In the genomic region with DNA sequence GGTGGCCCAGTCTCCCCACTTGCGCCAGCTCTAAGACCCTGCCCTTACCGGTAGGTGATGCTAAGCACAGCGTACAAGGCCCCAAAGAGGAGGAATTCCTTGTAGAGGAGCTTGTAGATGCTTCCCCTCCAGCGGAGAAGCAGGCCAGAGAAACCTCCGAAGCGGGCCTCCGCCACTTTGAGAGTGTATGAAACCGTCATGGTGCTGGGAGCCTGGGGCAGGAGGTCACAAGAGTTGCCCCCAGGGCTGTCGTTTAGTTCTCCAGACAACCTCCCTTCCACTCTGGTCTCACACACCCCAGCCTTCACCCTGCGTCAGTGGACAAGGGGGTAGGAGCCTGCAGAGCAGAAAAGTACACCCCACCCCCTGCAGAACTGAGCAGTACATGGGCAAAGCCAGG, we compare ENCODE assay signal across 20 cellular contexts. TPM values are rescaled to one million over a fixed set of nuclear protein-coding genes. Genes with fewer than 3 reads are reported as not detected.
DNase-seq lines count a peak whose midpoint lies in the region; ATAC-seq and TF ChIP-seq lines count a peak whose summit lies in the region.
"Had no signal": no experiment of that assay in that cellular context is flagged by ENCODE, and none has a peak within 500 bp of the region (broad histone marks: within the 10 kb centered on the region; RNA-seq: fewer than 3 reads in every experiment).

No MANE protein-coding gene starts in this region.

- H3K9me3 ChIP-seq in CD4-positive, alpha-beta T cell (ENCODE audit: control insufficient read depth, low read length), result no peaks in the 10 kb centered on the region
- H3K9me3 ChIP-seq in psoas muscle, result no peaks in the 10 kb centered on the region
- H3K9me3 ChIP-seq: HAP-1, SJSA1 had no signal

- H3K27ac ChIP-seq in CD4-positive, alpha-beta T cell (ENCODE audit: low read depth, low read length), result no peak overlapping the region
- no peak overlapping the region for H3K27ac ChIP-seq in psoas muscle
- H3K27ac ChIP-seq: GM23248, SJSA1 had no signal

- H3K9me3 Mint-ChIP-seq in CD4-positive, alpha-beta T cell, result no peaks in the 10 kb centered on the region
- H3K9me3 Mint-ChIP-seq in chondrocyte (ENCODE audit: low read depth), result no peaks in the 10 kb centered on the region
- H3K9me3 Mint-ChIP-seq: CD4-positive, CD25-positive, alpha-beta regulatory T cell had no signal

- peaks cover 19% of the 10 kb centered on the region for H3K4me1 ChIP-seq in psoas muscle

- no peaks in the 10 kb centered on the region for H3K27me3 Mint-ChIP-seq in CD4-positive, alpha-beta T cell
- H3K27me3 Mint-ChIP-seq in chondrocyte (ENCODE audit: low read depth), result no peaks in the 10 kb centered on the region
- H3K27me3 Mint-ChIP-seq: CD4-positive, CD25-positive, alpha-beta regulatory T cell had no signal

- no peaks in the 10 kb centered on the region for H3K36me3 ChIP-seq in psoas muscle (ENCODE audit: insufficient read depth in 1 of 2, low read depth in 1 of 2)
- H3K36me3 ChIP-seq: HAP-1 had no signal

- no peak overlapping the region for H3K4me3 ChIP-seq in psoas muscle
- H3K4me3 ChIP-seq: GM23248, HAP-1, SJSA1 had no signal

- H3K27ac Mint-ChIP-seq in CD4-positive, alpha-beta T cell, result peak overlapping the region; percentile 33
- H3K27ac Mint-ChIP-seq in chondrocyte (ENCODE audit: unreplicated experiment), result no peak overlapping the region

- DNase-seq in CD4-positive, alpha-beta T cell, result no peak
- DNase-seq in chondrocyte (ENCODE audit: low spot score) (peak; percentile 52), posterior vena cava (ENCODE audit: low spot score) (peak; percentile 75), psoas muscle (no peak)
- DNase-seq in effector CD4-positive, alpha-beta T cell, result no peak
- DNase-seq: CD4-positive, CD25-positive, alpha-beta regulatory T cell; NCI-H1048; NCI-H1417; NCI-H1694; NCI-H2029 treated with DMSO at 0.1 percent for 48 hours; NCI-H446 treated with DMSO at 0.1 percent for 48 hours; NCI-H526; NCI-H82; NK-92 treated with Interleukin-12 subunit alpha and Interleukin-12 subunit beta, amount 100 ng/mL, for 24 hours; PC-3; Right ventricle myocardium superior had no signal

- TF ChIP-seq CTCF in CD4-positive, alpha-beta T cell (IDR thresholded peaks at IDR 0.05), result no peak
- TF ChIP-seq CTCF in chondrocyte (IDR thresholded peaks at IDR 0.05) (no peak), psoas muscle (IDR thresholded peaks at IDR 0.05) (no peak)

- no peaks in the 10 kb centered on the region for H3K36me3 Mint-ChIP-seq in CD4-positive, alpha-beta T cell (ENCODE audit: low read depth)
- H3K36me3 Mint-ChIP-seq in chondrocyte (ENCODE audit: low read depth), result no peaks in the 10 kb centered on the region
- H3K36me3 Mint-ChIP-seq: CD4-positive, CD25-positive, alpha-beta regulatory T cell had no signal

- peaks cover 31% of the 10 kb centered on the region for H3K4me1 Mint-ChIP-seq in CD4-positive, alpha-beta T cell (ENCODE audit: low read depth)
- H3K4me1 Mint-ChIP-seq in chondrocyte (ENCODE audit: low read depth), result peaks cover 22% of the 10 kb centered on the region

- CTCF ChIA-PET in CD4-positive, alpha-beta T cell (lab: Charles Lee), result interaction anchor here (0.9 to 1.7 kb wide), 4 partner anchors 12 to 58 kb away, joined by 3 to 10 read pairs (median 4); a partner anchor contains a TSS

- no peak overlapping the region for H3K4me3 Mint-ChIP-seq in CD4-positive, alpha-beta T cell
- no peak overlapping the region for H3K4me3 Mint-ChIP-seq in chondrocyte (ENCODE audit: unreplicated experiment)

- no peaks in the 10 kb centered on the region for H3K27me3 ChIP-seq in CD4-positive, alpha-beta T cell (ENCODE audit: control insufficient read depth, insufficient read depth, low read length)
- no peaks in the 10 kb centered on the region for H3K27me3 ChIP-seq in psoas muscle (ENCODE audit: insufficient read depth in 3 of 3, low read length in 2 of 3)

- ATAC-seq in CD4-positive, alpha-beta T cell (ENCODE audit: poor library complexity), result no peak
- ATAC-seq in psoas muscle, result no peak
- ATAC-seq: PC-3 had no signal

- POLR2A ChIA-PET in CD4-positive, alpha-beta T cell (lab: Charles Lee), result interaction anchor here (1.0 to 5.6 kb wide), 11 partner anchors 12 to 224 kb away, joined by 3 to 61 read pairs (median 6); a partner anchor contains a TSS

- 93 to 95% (median 94%) methylated on average over 10 of the region's 10 CpGs for WGBS in psoas muscle, 3 donors

- intact Hi-C loops in CD4-positive, alpha-beta T cell (cut with DNase I, micrococcal nuclease), result loop anchor here (2.0 to 5.0 kb wide), 5 partner anchors 13 to 515 kb away; a partner anchor contains a TSS
- intact Hi-C loops in posterior vena cava (cut with DNase I), result loop anchor here in 1 of 2 donors (10.0 kb wide), 2 partner anchors 47 to 217 kb away; no protein-coding TSS in a partner anchor
- intact Hi-C loops in psoas muscle (cut with DNase I), result loop anchor here (5.0 kb wide), 2 partner anchors 35 to 510 kb away; no protein-coding TSS in a partner anchor

RNA-seq across cellular contexts. Expression of a gene that starts 0.5 kb away (rescaled TPM):
- total RNA-seq in CD4-positive, alpha-beta T cell, result 1 to 10 TPM; 1.0 TPM
- total RNA-seq in chondrocyte, result 0.19 to 0.37 TPM (median 0.33 TPM) in 3 replicates
- under 1 TPM; 0.37 to 0.38 TPM for total RNA-seq in posterior vena cava
- not detected for total RNA-seq in psoas muscle
- polyA plus RNA-seq in psoas muscle, result under 1 TPM in 1 of 3 donors, not detected in 2; 0.08 TPM
- total RNA-seq: PC-3, Right ventricle myocardium superior, SJSA1 had no signal

RNA-seq across cellular contexts. Expression of a gene that starts 12.2 kb away (rescaled TPM):
- 1,000 to 10,000 TPM; 3,394 to 3,436 TPM for total RNA-seq in CD4-positive, alpha-beta T cell
- total RNA-seq in chondrocyte (1,170 to 1,234 TPM (median 1,179 TPM) in 3 replicates), posterior vena cava (1,000 to 10,000 TPM; 1,440 to 1,494 TPM), psoas muscle (1,000 to 10,000 TPM in 2 of 4 donors, 100 to 1,000 TPM in 2; 935 to 1,269 (median 1,066) TPM)
- 1,000 to 10,000 TPM; 1,193 to 2,158 (median 1,436) TPM for polyA plus RNA-seq in psoas muscle

RNA-seq across cellular contexts. Expression of a gene that starts 12.7 kb away (rescaled TPM):
- 100 to 1,000 TPM; 794 TPM for total RNA-seq in CD4-positive, alpha-beta T cell
- total RNA-seq in chondrocyte, result 24.2 to 30.0 TPM (median 29.0 TPM) in 3 replicates
- 10 to 100 TPM; 20.1 to 32.7 TPM for total RNA-seq in posterior vena cava
- 1 to 10 TPM; 3.7 to 7.1 (median 4.7) TPM for total RNA-seq in psoas muscle
- 1 to 10 TPM; 3.0 to 8.3 (median 3.5) TPM for polyA plus RNA-seq in psoas muscle

RNA-seq across cellular contexts. Expression of a gene that starts 19.6 kb away (rescaled TPM):
- 1 to 10 TPM; 1.8 to 2.1 TPM for total RNA-seq in CD4-positive, alpha-beta T cell
- total RNA-seq in chondrocyte, result not detected in 3 replicates
- not detected for total RNA-seq in posterior vena cava
- total RNA-seq in psoas muscle, result under 1 TPM in 2 of 4 donors, not detected in 2; 0.32 to 0.59 TPM
- polyA plus RNA-seq in psoas muscle, result under 1 TPM; 0.06 to 0.42 (median 0.11) TPM
- total RNA-seq: A172, GM23248, SJSA1 had no signal

RNA-seq across cellular contexts. Expression of a gene that starts 20.8 kb away (rescaled TPM):
- 10 to 100 TPM; 35.9 to 36.5 TPM for total RNA-seq in CD4-positive, alpha-beta T cell
- total RNA-seq in chondrocyte, result 43.4 to 46.5 TPM (median 44.1 TPM) in 3 replicates
- 10 to 100 TPM; 13.5 to 22.2 TPM for total RNA-seq in posterior vena cava
- total RNA-seq in psoas muscle, result 1 to 10 TPM in 3 of 4 donors, under 1 TPM in 1; 0.76 to 1.8 (median 1.3) TPM
- 1 to 10 TPM in 2 of 3 donors, under 1 TPM in 1; 0.35 to 1.4 (median 1.2) TPM for polyA plus RNA-seq in psoas muscle

Comparison
In these comparisons a context has a peak if more than half of its experiments do, and no peak if none do; other contexts are left out.
1. DNase-seq: peak in chondrocyte (single experiment) and posterior vena cava (single experiment); none in CD4-positive, alpha-beta T cell (0 of 10), psoas muscle (0 of 2) and effector CD4-positive, alpha-beta T cell (single experiment).
2. RNA of a gene that starts 12.7 kb away (total RNA-seq): 794 TPM in CD4-positive, alpha-beta T cell; 20.1 to 32.7 TPM in posterior vena cava, 24.2 to 30.0 TPM in chondrocyte and 3.7 to 7.1 TPM in psoas muscle; every median in the first group is over 10 times any median in the second.